Comparison of ENCODE assay signal across 1 cellular context in genomic region chr9:87395804-87396458, GRCh38.
TF ChIP-seq lines count a peak whose summit lies in the region.

No MANE protein-coding gene starts in this region.

TF ChIP-seq in HepG2, 621 proteins besides CTCF, POLR2A, EP300 and RAD21 (continued from another document and continues in another):
- TF ChIP-seq NRL (CRISPR knock-in tag; IDR thresholded peaks at IDR 0.05; ENCODE audit: borderline replicate concordance) (no peak), ZNF451 (CRISPR knock-in tag; IDR thresholded peaks at IDR 0.05) (no peak), HCFC1 (IDR thresholded peaks at IDR 0.05; ENCODE audit: low read depth, low read length) (no peak), ZNF180 (CRISPR knock-in tag; IDR thresholded peaks at IDR 0.05; ENCODE audit: borderline replicate concordance, low read depth) (no peak), ZBTB20 (CRISPR knock-in tag; IDR thresholded peaks at IDR 0.05; ENCODE audit: borderline replicate concordance, low read depth) (no peak), ARNT2 (CRISPR knock-in tag; IDR thresholded peaks at IDR 0.05; ENCODE audit: low read depth) (peak; percentile 38; the same call in 1 of the 2 replicates), HNRNPH1 (optimal IDR thresholded peaks at IDR 0.05; ENCODE audit: low read depth, low read length) (no peak), CENPBD1 (CRISPR knock-in tag; IDR thresholded peaks at IDR 0.05; ENCODE audit: borderline replicate concordance, low read depth) (no peak), ZNF780A (CRISPR knock-in tag; IDR thresholded peaks at IDR 0.05) (no peak), XRCC5 (optimal IDR thresholded peaks at IDR 0.05; ENCODE audit: low read length) (no peak), MBD4 (IDR thresholded peaks at IDR 0.05; ENCODE audit: borderline replicate concordance, low read length) (no peak), ZNF383 (CRISPR knock-in tag; IDR thresholded peaks at IDR 0.05; ENCODE audit: borderline replicate concordance) (no peak), SP5 (CRISPR knock-in tag; IDR thresholded peaks at IDR 0.05; ENCODE audit: borderline replicate concordance, low read depth) (no peak), ZNF264 (CRISPR knock-in tag; IDR thresholded peaks at IDR 0.05) (no peak; the same call in 1 of the 2 replicates), SP4 (CRISPR knock-in tag; IDR thresholded peaks at IDR 0.05) (no peak), ZNF580 (CRISPR knock-in tag; IDR thresholded peaks at IDR 0.05; ENCODE audit: borderline replicate concordance, low read depth) (0 out of 2 replicates have a peak, but pooled peaks have one; percentile 30), ZMYM4 (CRISPR knock-in tag; IDR thresholded peaks at IDR 0.05) (peak; percentile 9; the same call in 1 of the 2 replicates), PRPF4 (IDR thresholded peaks at IDR 0.05; ENCODE audit: low read depth, low read length, poor library complexity, severe bottlenecking) (no peak), DPF2 (CRISPR knock-in tag; IDR thresholded peaks at IDR 0.05; ENCODE audit: borderline replicate concordance, low read depth) (no peak), FOXK1 (CRISPR knock-in tag; IDR thresholded peaks at IDR 0.05; ENCODE audit: borderline replicate concordance, low read depth) (peak; percentile 58; the same call in 1 of the 2 replicates), CBX2 (IDR thresholded peaks at IDR 0.05; ENCODE audit: low read depth, low read length) (no peak), CBX2 (CRISPR knock-in tag; IDR thresholded peaks at IDR 0.05; ENCODE audit: low read depth) (no peak), HNRNPUL1 (IDR thresholded peaks at IDR 0.05; ENCODE audit: low read depth, low read length) (peak; percentile 88), ZNF24 (IDR thresholded peaks at IDR 0.05) (no peak), SKI (IDR thresholded peaks at IDR 0.05; ENCODE audit: partially characterized antibody) (peak; percentile 36), ARID3A (IDR thresholded peaks at IDR 0.05; ENCODE audit: low read depth, low read length) (peak; percentile 92), SOX6 (IDR thresholded peaks at IDR 0.05) (no peak), SOX6 (CRISPR knock-in tag; IDR thresholded peaks at IDR 0.05) (peak; percentile 79; the same call in 1 of the 2 replicates), SAP130 (CRISPR knock-in tag; IDR thresholded peaks at IDR 0.05; ENCODE audit: low read depth) (peak; percentile 89), ZZZ3 (CRISPR knock-in tag; IDR thresholded peaks at IDR 0.05; ENCODE audit: borderline replicate concordance) (no peak), HOXA9 (CRISPR knock-in tag; IDR thresholded peaks at IDR 0.05; ENCODE audit: borderline replicate concordance) (no peak), ZNF574 (CRISPR knock-in tag; IDR thresholded peaks at IDR 0.05) (no peak), EZH2 (conservative IDR thresholded peaks at IDR 0.05; ENCODE audit: low read depth, low read length) (no peak), NR2F1 (CRISPR knock-in tag; IDR thresholded peaks at IDR 0.05) (peak; percentile 93 to 100), PAWR (CRISPR knock-in tag; IDR thresholded peaks at IDR 0.05; ENCODE audit: borderline replicate concordance) (no peak), ZNF724P (CRISPR knock-in tag; IDR thresholded peaks at IDR 0.05; ENCODE audit: borderline replicate concordance) (no peak), KMT2B (CRISPR knock-in tag; IDR thresholded peaks at IDR 0.05) (no peak), RBFOX2 (IDR thresholded peaks at IDR 0.05; ENCODE audit: low read depth, low read length) (no peak), SOX5 (CRISPR knock-in tag; IDR thresholded peaks at IDR 0.05; ENCODE audit: borderline replicate concordance) (peak; percentile 81; the same call in 1 of the 2 replicates), KLF16 (CRISPR knock-in tag; IDR thresholded peaks at IDR 0.05) (peak in 1 of 2 experiments; percentile 39; a peak in 1 of 4 replicates), ZFP90 (CRISPR knock-in tag; IDR thresholded peaks at IDR 0.05; ENCODE audit: borderline replicate concordance) (no peak), KDM3A (CRISPR knock-in tag; IDR thresholded peaks at IDR 0.05; ENCODE audit: low read depth) (no peak), SMARCC2 (IDR thresholded peaks at IDR 0.05) (no peak), IRF2 (CRISPR knock-in tag; IDR thresholded peaks at IDR 0.05) (peak; percentile 37; the same call in 1 of the 2 replicates), ETV6 (CRISPR knock-in tag; conservative IDR thresholded peaks at IDR 0.05) (no peak), ZNF746 (CRISPR knock-in tag; IDR thresholded peaks at IDR 0.05) (no peak), ZNF761 (CRISPR knock-in tag; conservative IDR thresholded peaks at IDR 0.05) (no peak), TCF7L2 (IDR thresholded peaks at IDR 0.05; ENCODE audit: low read depth, low read length) (no peak), CEBPG (CRISPR knock-in tag; IDR thresholded peaks at IDR 0.05) (peak; percentile 50)
- TF ChIP-seq, protein P1, sequence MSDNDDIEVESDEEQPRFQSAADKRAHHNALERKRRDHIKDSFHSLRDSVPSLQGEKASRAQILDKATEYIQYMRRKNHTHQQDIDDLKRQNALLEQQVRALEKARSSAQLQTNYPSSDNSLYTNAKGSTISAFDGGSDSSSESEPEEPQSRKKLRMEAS (IDR thresholded peaks at IDR 0.05), result 0 out of 2 replicates have a peak, but pooled peaks have one; percentile 41
- TF ChIP-seq, protein P2, sequence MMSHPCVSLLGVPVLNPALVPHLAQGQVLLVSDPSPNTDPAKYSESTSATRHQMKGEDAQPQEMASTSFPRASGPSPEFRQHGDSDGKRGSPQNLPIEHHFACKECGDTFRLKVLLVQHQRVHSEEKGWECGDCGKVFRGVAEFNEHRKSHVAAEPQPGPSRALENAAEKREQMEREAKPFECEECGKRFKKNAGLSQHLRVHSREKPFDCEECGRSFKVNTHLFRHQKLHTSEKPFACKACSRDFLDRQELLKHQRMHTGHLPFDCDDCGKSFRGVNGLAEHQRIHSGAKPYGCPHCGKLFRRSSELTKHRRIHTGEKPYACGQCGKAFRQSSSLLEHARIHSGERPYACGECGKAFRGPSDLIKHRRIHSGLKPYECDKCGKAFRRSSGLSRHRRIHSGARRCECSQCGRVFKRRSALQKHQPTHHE (CRISPR knock-in tag; IDR thresholded peaks at IDR 0.05; ENCODE audit: borderline replicate concordance), result no peak
- TF ChIP-seq, protein P3, sequence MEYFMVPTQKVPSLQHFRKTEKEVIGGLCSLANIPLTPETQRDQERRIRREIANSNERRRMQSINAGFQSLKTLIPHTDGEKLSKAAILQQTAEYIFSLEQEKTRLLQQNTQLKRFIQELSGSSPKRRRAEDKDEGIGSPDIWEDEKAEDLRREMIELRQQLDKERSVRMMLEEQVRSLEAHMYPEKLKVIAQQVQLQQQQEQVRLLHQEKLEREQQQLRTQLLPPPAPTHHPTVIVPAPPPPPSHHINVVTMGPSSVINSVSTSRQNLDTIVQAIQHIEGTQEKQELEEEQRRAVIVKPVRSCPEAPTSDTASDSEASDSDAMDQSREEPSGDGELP (IDR thresholded peaks at IDR 0.05; ENCODE audit: borderline replicate concordance, low read depth), result peak; percentile 100
- TF ChIP-seq, protein P4, sequence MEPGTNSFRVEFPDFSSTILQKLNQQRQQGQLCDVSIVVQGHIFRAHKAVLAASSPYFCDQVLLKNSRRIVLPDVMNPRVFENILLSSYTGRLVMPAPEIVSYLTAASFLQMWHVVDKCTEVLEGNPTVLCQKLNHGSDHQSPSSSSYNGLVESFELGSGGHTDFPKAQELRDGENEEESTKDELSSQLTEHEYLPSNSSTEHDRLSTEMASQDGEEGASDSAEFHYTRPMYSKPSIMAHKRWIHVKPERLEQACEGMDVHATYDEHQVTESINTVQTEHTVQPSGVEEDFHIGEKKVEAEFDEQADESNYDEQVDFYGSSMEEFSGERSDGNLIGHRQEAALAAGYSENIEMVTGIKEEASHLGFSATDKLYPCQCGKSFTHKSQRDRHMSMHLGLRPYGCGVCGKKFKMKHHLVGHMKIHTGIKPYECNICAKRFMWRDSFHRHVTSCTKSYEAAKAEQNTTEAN (CRISPR knock-in tag; conservative IDR thresholded peaks at IDR 0.05), result no peak
- TF ChIP-seq, protein P5, sequence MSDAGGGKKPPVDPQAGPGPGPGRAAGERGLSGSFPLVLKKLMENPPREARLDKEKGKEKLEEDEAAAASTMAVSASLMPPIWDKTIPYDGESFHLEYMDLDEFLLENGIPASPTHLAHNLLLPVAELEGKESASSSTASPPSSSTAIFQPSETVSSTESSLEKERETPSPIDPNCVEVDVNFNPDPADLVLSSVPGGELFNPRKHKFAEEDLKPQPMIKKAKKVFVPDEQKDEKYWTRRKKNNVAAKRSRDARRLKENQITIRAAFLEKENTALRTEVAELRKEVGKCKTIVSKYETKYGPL (CRISPR knock-in tag; IDR thresholded peaks at IDR 0.05), result no peak
- TF ChIP-seq, protein P6, sequence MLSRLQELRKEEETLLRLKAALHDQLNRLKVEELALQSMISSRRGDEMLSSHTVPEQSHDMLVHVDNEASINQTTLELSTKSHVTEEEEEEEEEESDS (CRISPR knock-in tag; IDR thresholded peaks at IDR 0.05; ENCODE audit: borderline replicate concordance), result no peak
- TF ChIP-seq, protein P7, sequence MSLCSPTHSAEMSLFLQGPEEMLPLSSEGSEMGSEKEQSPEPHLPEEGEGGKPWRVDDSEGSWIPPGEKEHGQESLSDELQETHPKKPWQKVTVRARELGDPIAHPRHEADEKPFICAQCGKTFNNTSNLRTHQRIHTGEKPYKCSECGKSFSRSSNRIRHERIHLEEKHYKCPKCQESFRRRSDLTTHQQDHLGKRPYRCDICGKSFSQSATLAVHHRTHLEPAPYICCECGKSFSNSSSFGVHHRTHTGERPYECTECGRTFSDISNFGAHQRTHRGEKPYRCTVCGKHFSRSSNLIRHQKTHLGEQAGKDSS (CRISPR knock-in tag; IDR thresholded peaks at IDR 0.05; ENCODE audit: borderline replicate concordance, low read depth), result no peak
- TF ChIP-seq, protein P8, sequence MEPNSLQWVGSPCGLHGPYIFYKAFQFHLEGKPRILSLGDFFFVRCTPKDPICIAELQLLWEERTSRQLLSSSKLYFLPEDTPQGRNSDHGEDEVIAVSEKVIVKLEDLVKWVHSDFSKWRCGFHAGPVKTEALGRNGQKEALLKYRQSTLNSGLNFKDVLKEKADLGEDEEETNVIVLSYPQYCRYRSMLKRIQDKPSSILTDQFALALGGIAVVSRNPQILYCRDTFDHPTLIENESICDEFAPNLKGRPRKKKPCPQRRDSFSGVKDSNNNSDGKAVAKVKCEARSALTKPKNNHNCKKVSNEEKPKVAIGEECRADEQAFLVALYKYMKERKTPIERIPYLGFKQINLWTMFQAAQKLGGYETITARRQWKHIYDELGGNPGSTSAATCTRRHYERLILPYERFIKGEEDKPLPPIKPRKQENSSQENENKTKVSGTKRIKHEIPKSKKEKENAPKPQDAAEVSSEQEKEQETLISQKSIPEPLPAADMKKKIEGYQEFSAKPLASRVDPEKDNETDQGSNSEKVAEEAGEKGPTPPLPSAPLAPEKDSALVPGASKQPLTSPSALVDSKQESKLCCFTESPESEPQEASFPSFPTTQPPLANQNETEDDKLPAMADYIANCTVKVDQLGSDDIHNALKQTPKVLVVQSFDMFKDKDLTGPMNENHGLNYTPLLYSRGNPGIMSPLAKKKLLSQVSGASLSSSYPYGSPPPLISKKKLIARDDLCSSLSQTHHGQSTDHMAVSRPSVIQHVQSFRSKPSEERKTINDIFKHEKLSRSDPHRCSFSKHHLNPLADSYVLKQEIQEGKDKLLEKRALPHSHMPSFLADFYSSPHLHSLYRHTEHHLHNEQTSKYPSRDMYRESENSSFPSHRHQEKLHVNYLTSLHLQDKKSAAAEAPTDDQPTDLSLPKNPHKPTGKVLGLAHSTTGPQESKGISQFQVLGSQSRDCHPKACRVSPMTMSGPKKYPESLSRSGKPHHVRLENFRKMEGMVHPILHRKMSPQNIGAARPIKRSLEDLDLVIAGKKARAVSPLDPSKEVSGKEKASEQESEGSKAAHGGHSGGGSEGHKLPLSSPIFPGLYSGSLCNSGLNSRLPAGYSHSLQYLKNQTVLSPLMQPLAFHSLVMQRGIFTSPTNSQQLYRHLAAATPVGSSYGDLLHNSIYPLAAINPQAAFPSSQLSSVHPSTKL (CRISPR knock-in tag; IDR thresholded peaks at IDR 0.05), result peak; percentile 94
- TF ChIP-seq, protein P9, sequence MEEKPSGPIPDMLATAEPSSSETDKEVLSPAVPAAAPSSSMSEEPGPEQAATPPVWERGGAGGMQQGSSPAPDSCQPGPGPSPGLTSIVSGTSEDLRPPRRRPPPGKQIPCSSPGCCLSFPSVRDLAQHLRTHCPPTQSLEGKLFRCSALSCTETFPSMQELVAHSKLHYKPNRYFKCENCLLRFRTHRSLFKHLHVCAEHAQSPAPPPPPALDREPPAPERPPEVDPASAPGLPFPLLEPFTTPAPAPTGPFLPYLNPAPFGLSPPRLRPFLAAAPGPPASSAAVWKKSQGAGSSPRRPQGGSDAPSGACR (CRISPR knock-in tag; IDR thresholded peaks at IDR 0.05), result no peak
